ENCODE assay signal across 20 cellular contexts in the genomic region with DNA sequence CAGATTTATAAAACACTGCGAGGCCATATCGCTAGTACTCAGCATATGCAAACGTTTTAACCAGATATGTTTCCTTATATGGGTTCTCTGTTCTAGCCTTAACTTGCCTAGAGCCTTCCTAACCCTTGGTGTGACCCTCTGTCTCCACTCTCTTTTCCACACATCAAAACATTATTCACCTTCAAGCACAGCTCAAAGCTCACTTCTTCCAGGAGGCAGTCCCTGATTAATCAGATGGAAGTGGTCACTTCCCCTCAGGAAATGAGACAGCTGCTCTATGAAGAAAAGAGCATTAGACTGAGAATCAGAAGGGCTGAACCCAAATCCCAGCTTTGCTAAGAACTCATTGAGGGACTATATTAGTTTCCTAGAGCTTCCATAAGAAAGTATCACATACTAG. TPM values are rescaled to one million over a fixed set of nuclear protein-coding genes. Genes with fewer than 3 reads are reported as not detected.
"Had no signal": no experiment of that assay in that cellular context is flagged by ENCODE, and none has a peak within 500 bp of the region (broad histone marks: within the 10 kb centered on the region; RNA-seq: fewer than 3 reads in every experiment).

No MANE protein-coding gene starts in this region.

- DNase-seq: activated CD4-positive, alpha-beta memory T cell treated with anti-CD3 and anti-CD28 coated beads for 36 hours; activated gamma-delta T cell; activated T-cell treated with anti-CD3 and anti-CD28 coated beads, Interleukin-2, amount 50 U/mL, for 4 hours; amygdala; dorsolateral prefrontal cortex; esophagus squamous epithelium; foreskin keratinocyte; heart left ventricle; psoas muscle; stimulated activated CD4-positive, alpha-beta T cell treated with anti-CD3 and anti-CD28 coated beads, Interleukin-15, amount 100 ng/mL, for 24 hours; stimulated activated CD4-positive, alpha-beta T cell treated with anti-CD3 and anti-CD28 coated beads, Interleukin-4, amount 100 ng/mL, for 4 hours; stomach; T-helper 17 cell had no signal

- H3K27me3 ChIP-seq: dorsolateral prefrontal cortex, esophagus squamous epithelium, stomach had no signal

- H3K9me3 ChIP-seq: esophagus squamous epithelium, heart left ventricle, psoas muscle, stomach, thoracic aorta had no signal

- H3K36me3 ChIP-seq: esophagus squamous epithelium, heart left ventricle, stomach, thoracic aorta had no signal

- H3K27ac ChIP-seq: dorsolateral prefrontal cortex, esophagus squamous epithelium, foreskin keratinocyte, heart left ventricle, psoas muscle, stomach, thoracic aorta had no signal

- FAIRE-seq: islet of Langerhans had no signal

- H3K4me1 ChIP-seq: esophagus squamous epithelium, foreskin keratinocyte, psoas muscle, stomach had no signal

- H3K4me3 ChIP-seq: dorsolateral prefrontal cortex, esophagus squamous epithelium, heart left ventricle, psoas muscle, stomach, thoracic aorta had no signal

- ATAC-seq: activated T-cell treated with anti-CD3 and anti-CD28 coated beads, Interleukin-2, amount 50 U/mL, for 4 hours; foreskin keratinocyte; heart left ventricle; left lobe of liver; natural killer cell treated with Interleukin-12 subunit alpha and Interleukin-12 subunit beta and Interleukin-15 and Interleukin-18, amount 100 ng/mL, for 72 hours; psoas muscle; T-helper 17 cell had no signal

RNA-seq across cellular contexts. Expression of gene SLC17A4, which starts 39.8 kb away (rescaled TPM):
- total RNA-seq: activated CD4-positive, alpha-beta memory T cell treated with anti-CD3 and anti-CD28 coated beads for 36 hours; activated T-cell treated with anti-CD3 and anti-CD28 coated beads, Interleukin-2, amount 50 U/mL, for 4 hours; chondrocyte; esophagus squamous epithelium; foreskin keratinocyte; heart left ventricle; natural killer cell treated with Interleukin-12 subunit alpha and Interleukin-12 subunit beta and Interleukin-15 and Interleukin-18, amount 100 ng/mL, for 72 hours; omental fat pad; psoas muscle; T-helper 17 cell; thoracic aorta; ureter had no signal
